1 cellular context compared by ENCODE assay signal in genomic region chr11:61964941-61965282, GRCh38.
TF ChIP-seq lines count a peak whose summit lies in the region.

No MANE protein-coding gene starts in this region.

TF ChIP-seq in GM23338, 12 proteins besides CTCF, POLR2A, EP300 and RAD21 (continued from another document):
- TF ChIP-seq ZNF462 (CRISPR knock-in tag; IDR thresholded peaks at IDR 0.05) (no peak), CREB1 (CRISPR knock-in tag; IDR thresholded peaks at IDR 0.05; ENCODE audit: low read depth) (no peak), EZH2phosphoT487 (IDR thresholded peaks at IDR 0.05; ENCODE audit: unreplicated experiment) (no peak), EZH2 (IDR thresholded peaks at IDR 0.05; ENCODE audit: low read depth, unreplicated experiment) (no peak), STAT1 (IDR thresholded peaks at IDR 0.05; ENCODE audit: unreplicated experiment) (no peak)
